Comparison of ENCODE assay signal across 20 cellular contexts in the genomic region with DNA sequence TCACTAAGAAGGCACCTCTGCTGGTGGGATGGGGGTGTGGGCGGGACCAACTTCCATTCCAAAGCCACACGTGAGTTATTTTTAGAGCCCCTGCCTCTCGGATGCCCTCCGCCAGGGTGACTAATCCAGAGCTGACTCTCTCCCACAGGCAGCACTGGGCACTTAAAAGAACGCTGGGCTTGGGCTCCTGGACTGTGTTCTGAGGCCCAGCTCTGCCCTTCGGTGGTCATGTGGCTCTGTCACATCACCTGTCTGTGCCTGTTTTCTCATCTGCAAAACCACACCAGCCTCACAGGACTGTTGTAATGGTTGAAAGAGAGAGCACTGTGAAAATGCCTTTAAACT. TPM values are rescaled to one million over a fixed set of nuclear protein-coding genes. Genes with fewer than 3 reads are reported as not detected.
A peak's percentile ranks its signal among the peaks of the same experiment; 100 is the strongest.
DNase-seq lines count a peak whose midpoint lies in the region; ATAC-seq and TF ChIP-seq lines count a peak whose summit lies in the region.
"Had no signal": no experiment of that assay in that cellular context is flagged by ENCODE, and none has a peak within 500 bp of the region (broad histone marks: within the 10 kb centered on the region; RNA-seq: fewer than 3 reads in every experiment).

No MANE protein-coding gene starts in this region.

- DNase-seq in ELR (ENCODE audit: low read depth) (peak; percentile 43), left ventricle myocardium superior (peak; percentile 58), gastrocnemius medialis (peak; percentile 89 to 95), NCI-H2171 treated with DMSO at 0.1 percent for 48 hours (lab: John Stamatoyannopoulos, UW) (no peak), T1000 (lab: John Stamatoyannopoulos, UW) (no peak), esophagus muscularis mucosa (ENCODE audit: extremely low spot score) (no peak)
- DNase-seq in activated CD4-positive, alpha-beta T cell treated with anti-CD3 and anti-CD28 coated beads for 36 hours, result no peak
- DNase-seq: activated naive CD8-positive, alpha-beta T cell treated with anti-CD3 and anti-CD28 coated beads, Interleukin-2, amount 50 U/mL, for 24 hours; Caco-2; cerebellar nuclear complex; HCEC 1CT; nephron progenitor cell; PC-9; retina; stimulated activated CD4-positive, alpha-beta T cell treated with anti-CD3 and anti-CD28 coated beads, Interleukin-1b, Interleukin-23, amount 100 ng/mL, for 48 hours had no signal

- H3K4me3 ChIP-seq in gastrocnemius medialis (peak overlapping the region in 1 of 4 donors; percentile 26), esophagus muscularis mucosa (no peak overlapping the region)
- H3K4me3 ChIP-seq: PC-9, vagina had no signal

- H3K27ac ChIP-seq in angular gyrus (ENCODE audit: low read depth, low read length) (peak overlapping the region; percentile 16), gastrocnemius medialis (peak overlapping the region; percentile 83 to 94 (median 93)), esophagus muscularis mucosa (replicated peaks in 1 of 4) (peak overlapping the region in 1 of 4 donors; percentile 25)
- H3K27ac ChIP-seq: foreskin keratinocyte, PC-9, vagina had no signal

- no peak overlapping the region for H3K4me3 Mint-ChIP-seq in activated CD4-positive, alpha-beta T cell treated with anti-CD3 and anti-CD28 coated beads for 36 hours
- H3K4me3 Mint-ChIP-seq: activated naive CD8-positive, alpha-beta T cell treated with anti-CD3 and anti-CD28 coated beads, Interleukin-2, amount 50 U/mL, for 24 hours; nephron progenitor cell; WTC11 had no signal

- TF ChIP-seq POLR2A in gastrocnemius medialis (IDR thresholded peaks at IDR 0.05) (peak in 1 of 2 donors; percentile 39), esophagus muscularis mucosa (IDR thresholded peaks at IDR 0.05; ENCODE audit: low read depth) (no peak)

- CTCF ChIA-PET in activated CD4-positive, alpha-beta T cell treated with anti-CD3 and anti-CD28 coated beads for 36 hours (lab: Charles Lee), result interaction anchor here (1.2 to 2.0 kb wide), 4 partner anchors 10 to 56 kb away, joined by 4 to 9 read pairs (median 6); no protein-coding TSS in a partner anchor

- H3K9me3 ChIP-seq in gastrocnemius medialis (no peaks in the 10 kb centered on the region), esophagus muscularis mucosa (no peaks in the 10 kb centered on the region)
- H3K9me3 ChIP-seq: Caco-2, vagina had no signal

- H3K4me1 Mint-ChIP-seq in activated CD4-positive, alpha-beta T cell treated with anti-CD3 and anti-CD28 coated beads for 36 hours, result peaks cover 8% of the 10 kb centered on the region

- in situ Hi-C loops in gastrocnemius medialis (cut with MboI; ENCODE audit: low sequenced_read_pairs in 4 of 4), result loop anchor here in 1 of 4 donors (10.0 kb wide), 1 partner anchor 60 kb away; no protein-coding TSS in a partner anchor

- intact Hi-C loops in left ventricle myocardium superior (cut with micrococcal nuclease) (no loop called here), gastrocnemius medialis (cut with DNase I; ENCODE audit: low total_unique reads) (no loop called here), esophagus muscularis mucosa (cut with DNase I) (no loop called here)
- intact Hi-C loops in activated CD4-positive, alpha-beta T cell treated with anti-CD3 and anti-CD28 coated beads for 36 hours (cut with DNase I, micrococcal nuclease), result no loop called here

- POLR2A ChIA-PET in activated CD4-positive, alpha-beta T cell treated with anti-CD3 and anti-CD28 coated beads for 36 hours (lab: Charles Lee), result no interaction called here

- H3K27me3 ChIP-seq in gastrocnemius medialis (no peaks in the 10 kb centered on the region), esophagus muscularis mucosa (no peaks in the 10 kb centered on the region)
- H3K27me3 ChIP-seq: foreskin keratinocyte, vagina had no signal

- H3K36me3 Mint-ChIP-seq in activated CD4-positive, alpha-beta T cell treated with anti-CD3 and anti-CD28 coated beads for 36 hours (ENCODE audit: low read depth), result no peaks in the 10 kb centered on the region
- H3K36me3 Mint-ChIP-seq: WTC11 had no signal

- no peaks in the 10 kb centered on the region for H3K27me3 Mint-ChIP-seq in activated CD4-positive, alpha-beta T cell treated with anti-CD3 and anti-CD28 coated beads for 36 hours
- H3K27me3 Mint-ChIP-seq: activated naive CD8-positive, alpha-beta T cell treated with anti-CD3 and anti-CD28 coated beads, Interleukin-2, amount 50 U/mL, for 24 hours had no signal

- no peaks in the 10 kb centered on the region for H3K36me3 ChIP-seq in gastrocnemius medialis
- no peaks in the 10 kb centered on the region for H3K36me3 ChIP-seq in esophagus muscularis mucosa
- H3K36me3 ChIP-seq: vagina had no signal

- H3K4me1 ChIP-seq in gastrocnemius medialis, result peaks cover 58 to 62% of the 10 kb centered on the region in 2 donors
- H3K4me1 ChIP-seq in esophagus muscularis mucosa, result peaks cover 48 to 55% (median 50%) of the 10 kb centered on the region in 4 donors
- H3K4me1 ChIP-seq: Caco-2, foreskin keratinocyte had no signal

- no peak for TF ChIP-seq EP300 in esophagus muscularis mucosa (IDR thresholded peaks at IDR 0.05)

- TF ChIP-seq CTCF in gastrocnemius medialis (IDR thresholded peaks at IDR 0.05 in 4 of 5, conservative IDR thresholded peaks at IDR 0.05 in 1 of 5) (peak in 4 of 5 experiments; percentile 15 to 39 (median 26)), esophagus muscularis mucosa (IDR thresholded peaks at IDR 0.05) (no peak)

- H3K27ac Mint-ChIP-seq in activated CD4-positive, alpha-beta T cell treated with anti-CD3 and anti-CD28 coated beads for 36 hours, result no peak overlapping the region
- H3K27ac Mint-ChIP-seq: activated naive CD8-positive, alpha-beta T cell treated with anti-CD3 and anti-CD28 coated beads, Interleukin-2, amount 50 U/mL, for 24 hours; nephron progenitor cell; WTC11 had no signal

- ATAC-seq in left ventricle myocardium superior (peak; percentile 75), gastrocnemius medialis (peak; percentile 73 to 79)
- ATAC-seq in activated CD4-positive, alpha-beta T cell treated with anti-CD3 and anti-CD28 coated beads for 36 hours, result no peak
- ATAC-seq: activated naive CD8-positive, alpha-beta T cell treated with anti-CD3 and anti-CD28 coated beads, Interleukin-2, amount 50 U/mL, for 24 hours; foreskin keratinocyte; WTC11 had no signal

- H3K9me3 Mint-ChIP-seq in activated CD4-positive, alpha-beta T cell treated with anti-CD3 and anti-CD28 coated beads for 36 hours (ENCODE audit: low read depth), result no peaks in the 10 kb centered on the region
- H3K9me3 Mint-ChIP-seq: activated naive CD8-positive, alpha-beta T cell treated with anti-CD3 and anti-CD28 coated beads, Interleukin-2, amount 50 U/mL, for 24 hours; nephron progenitor cell; WTC11 had no signal

- WGBS in esophagus muscularis mucosa, result 80% methylated on average over 2 of the region's 6 CpGs

RNA-seq across cellular contexts. Expression of a gene that starts 27.0 kb away (rescaled TPM):
- total RNA-seq in left ventricle myocardium superior (5.2 TPM), gastrocnemius medialis (1 to 10 TPM in 1 of 4 donors, under 1 TPM in 3; 0.61 to 1.9 (median 0.72) TPM), esophagus muscularis mucosa (1 to 10 TPM in 1 of 4 donors, under 1 TPM in 3; 0.17 to 1.0 (median 0.52) TPM)
- total RNA-seq in activated CD4-positive, alpha-beta T cell treated with anti-CD3 and anti-CD28 coated beads for 36 hours, result 1 to 10 TPM; 3.1 to 4.2 TPM

RNA-seq across cellular contexts. Expression of a gene that starts 41.7 kb away (rescaled TPM):
- total RNA-seq in left ventricle myocardium superior (not detected), gastrocnemius medialis (under 1 TPM in 1 of 4 donors, not detected in 3; 0.16 TPM), esophagus muscularis mucosa (under 1 TPM; 0.13 to 0.83 (median 0.26) TPM)
- total RNA-seq in activated CD4-positive, alpha-beta T cell treated with anti-CD3 and anti-CD28 coated beads for 36 hours, result under 1 TPM; 0.09 to 0.23 TPM
- total RNA-seq: Caco-2, foreskin keratinocyte, lung microvascular endothelial cell, PC-9, vagina had no signal

RNA-seq across cellular contexts. Expression of a gene that starts 50.0 kb away (rescaled TPM):
- total RNA-seq in left ventricle myocardium superior (594 TPM), gastrocnemius medialis (1,000 to 10,000 TPM in 1 of 4 donors, 100 to 1,000 TPM in 1, 10 to 100 TPM in 2; 29.1 to 1,155 (median 83.4) TPM), esophagus muscularis mucosa (10 to 100 TPM in 2 of 4 donors, 1 to 10 TPM in 2; 4.9 to 28.5 (median 17.4) TPM)
- total RNA-seq in activated CD4-positive, alpha-beta T cell treated with anti-CD3 and anti-CD28 coated beads for 36 hours, result 10 to 100 TPM; 21.9 to 22.8 TPM

Comparison
In these comparisons a context has a peak if more than half of its experiments do, and no peak if none do; other contexts are left out.
1. DNase-seq: peak in ELR (single experiment), left ventricle myocardium superior (single experiment) and gastrocnemius medialis (2 of 2); none in NCI-H2171 treated with DMSO at 0.1 percent for 48 hours (single experiment), activated CD4-positive, alpha-beta T cell treated with anti-CD3 and anti-CD28 coated beads for 36 hours (single experiment), T1000 (single experiment) and esophagus muscularis mucosa (single experiment).
2. CTCF ChIP-seq: peak in gastrocnemius medialis (4 of 5); none in esophagus muscularis mucosa (0 of 3).